ENCODE assay signal across 9 cellular contexts in the genomic region with DNA sequence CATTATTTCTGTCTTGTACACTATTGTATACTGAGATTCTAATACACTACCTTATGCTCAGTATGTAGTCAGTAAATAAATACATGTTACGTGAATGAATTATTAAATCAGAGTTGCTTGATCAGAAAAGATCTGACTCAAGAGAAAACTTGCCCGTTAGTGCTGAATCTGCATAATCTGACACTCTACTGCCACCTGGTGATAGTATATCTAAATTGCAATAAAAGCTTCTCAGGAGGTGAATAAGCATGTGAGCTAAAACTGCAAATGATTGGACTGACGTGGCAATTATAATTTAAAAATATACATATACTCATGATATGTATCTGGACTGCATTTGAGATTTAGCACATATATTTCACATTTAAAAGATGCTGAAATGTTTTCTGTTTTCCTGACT.
DNase-seq lines count a peak whose midpoint lies in the region; ATAC-seq and TF ChIP-seq lines count a peak whose summit lies in the region.
"Had no signal": no experiment of that assay in that cellular context is flagged by ENCODE, and none has a peak within 500 bp of the region (broad histone marks: within the 10 kb centered on the region; RNA-seq: fewer than 3 reads in every experiment).

No MANE protein-coding gene starts in this region.

- no peak overlapping the region for H3K4me2 ChIP-seq in DND-41 (ENCODE audit: insufficient read depth, low read length)

- TF ChIP-seq EP300 in Ishikawa (IDR thresholded peaks at IDR 0.05; ENCODE audit: borderline replicate concordance), result no peak

- no peak for DNase-seq in DND-41
- DNase-seq in SKM-1 treated with dmso at 0.1 percent for 144 hours (lab: John Stamatoyannopoulos, UW; ENCODE audit: unreplicated experiment), result peak; percentile 1
- peak; percentile 41 for DNase-seq in iPS-NIHi11 (ENCODE audit: low spot score)
- no peak for DNase-seq in mucosa of gallbladder (ENCODE audit: low spot score)
- DNase-seq in NCI-H128 (lab: John Stamatoyannopoulos, UW; ENCODE audit: unreplicated experiment), result no peak
- DNase-seq: NCI-H345 had no signal

- H3K9me3 ChIP-seq in DND-41 (ENCODE audit: insufficient read depth, low read length, severe bottlenecking), result peaks cover 5% of the 10 kb centered on the region

- H3K4me1 ChIP-seq in DND-41 (ENCODE audit: insufficient read depth, low read length), result peaks cover 15% of the 10 kb centered on the region

- no peaks in the 10 kb centered on the region for H3K79me2 ChIP-seq in DND-41 (ENCODE audit: insufficient read depth, low read length)

- TF ChIP-seq CTCF in DND-41 (IDR thresholded peaks at IDR 0.05; ENCODE audit: borderline replicate concordance, extremely low read depth, low read length, poor library complexity, severe bottlenecking), result peak; percentile 60

- no peaks in the 10 kb centered on the region for H3K36me3 ChIP-seq in DND-41 (ENCODE audit: insufficient read depth, low read length)

- H3K27me3 ChIP-seq in DND-41 (ENCODE audit: insufficient read depth, low read length, poor library complexity), result no peaks in the 10 kb centered on the region

- H3K27ac ChIP-seq in DND-41 (ENCODE audit: low read length), result no peak overlapping the region

- ATAC-seq in DND-41 (ENCODE audit: insufficient read depth, low read depth), result peak; percentile 48; the same call in 1 of the 3 replicates
- ATAC-seq in GM21360 (IDR thresholded peaks at IDR 0.05; ENCODE audit: unreplicated experiment), result no peak
- ATAC-seq in GM18517 (IDR thresholded peaks at IDR 0.05; ENCODE audit: unreplicated experiment), result no peak

- H3K9ac ChIP-seq in DND-41 (ENCODE audit: low read depth, low read length), result no peak overlapping the region

- no peak overlapping the region for H2AFZ ChIP-seq in DND-41 (ENCODE audit: low read depth, low read length)

- no peaks in the 10 kb centered on the region for H4K20me1 ChIP-seq in DND-41 (ENCODE audit: insufficient read depth, low read length)

- peak; percentile 57 for TF ChIP-seq RAD21 in Ishikawa (IDR thresholded peaks at IDR 0.05; ENCODE audit: low read depth)

- no peak overlapping the region for H3K4me3 ChIP-seq in DND-41 (ENCODE audit: low read depth in 1 of 2, low read length in 2 of 2)

TF ChIP-seq in Ishikawa, 13 proteins besides CTCF, POLR2A, EP300 and RAD21:
- TF ChIP-seq FOXM1 (IDR thresholded peaks at IDR 0.05; ENCODE audit: borderline replicate concordance, low read depth), result no peak
- TF ChIP-seq, protein P1, sequence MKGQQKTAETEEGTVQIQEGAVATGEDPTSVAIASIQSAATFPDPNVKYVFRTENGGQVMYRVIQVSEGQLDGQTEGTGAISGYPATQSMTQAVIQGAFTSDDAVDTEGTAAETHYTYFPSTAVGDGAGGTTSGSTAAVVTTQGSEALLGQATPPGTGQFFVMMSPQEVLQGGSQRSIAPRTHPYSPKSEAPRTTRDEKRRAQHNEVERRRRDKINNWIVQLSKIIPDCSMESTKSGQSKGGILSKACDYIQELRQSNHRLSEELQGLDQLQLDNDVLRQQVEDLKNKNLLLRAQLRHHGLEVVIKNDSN (IDR thresholded peaks at IDR 0.05), result no peak
- no peak for TF ChIP-seq TCF12 (IDR thresholded peaks at IDR 0.05; ENCODE audit: low read depth)
- no peak for TF ChIP-seq ZBTB7A (IDR thresholded peaks at IDR 0.05; ENCODE audit: low read depth)
- TF ChIP-seq TAF1 (IDR thresholded peaks at IDR 0.05; ENCODE audit: low read depth), result no peak
- TF ChIP-seq TEAD4 (IDR thresholded peaks at IDR 0.05), result no peak
TF ChIP-seq in Ishikawa: peak in this region for 0.

Comparison
In these comparisons a context has a peak if more than half of its experiments do, and no peak if none do; other contexts are left out.
1. DNase-seq: peak in SKM-1 treated with dmso at 0.1 percent for 144 hours (single experiment) and iPS-NIHi11 (single experiment); none in DND-41 (single experiment), mucosa of gallbladder (single experiment) and NCI-H128 (single experiment).